In genomic region chr7:34042406-34042805, GRCh38 we compare ENCODE assay signal across 19 cellular contexts.
"Had no signal": no experiment of that assay in that cellular context is flagged by ENCODE, and none has a peak within 500 bp of the region (broad histone marks: within the 10 kb centered on the region; RNA-seq: fewer than 3 reads in every experiment).

No MANE protein-coding gene starts in this region.

- DNase-seq: activated CD4-positive, alpha-beta memory T cell treated with anti-CD3 and anti-CD28 coated beads for 36 hours; activated gamma-delta T cell; activated T-cell treated with anti-CD3 and anti-CD28 coated beads, Interleukin-2, amount 50 U/mL, for 48 hours; amygdala; endodermal cell; erythroblast; glutamatergic neuron; immature natural killer cell; left cardiac atrium; naive thymus-derived CD4-positive, alpha-beta T cell had no signal

- H3K4me3 ChIP-seq: breast epithelium, lung, right atrium auricular region, tibial nerve, vagina had no signal

- H3K4me1 Mint-ChIP-seq: immature natural killer cell; naive thymus-derived CD4-positive, alpha-beta T cell; stimulated activated effector memory CD8-positive, alpha-beta T cell treated with anti-CD3 and anti-CD28 coated beads, Interleukin-12 subunit alpha, Interleukin-12 subunit beta, amount 100 ng/mL, for 72 hours had no signal

- H3K36me3 Mint-ChIP-seq: activated CD4-positive, alpha-beta memory T cell treated with anti-CD3 and anti-CD28 coated beads for 36 hours; activated naive CD8-positive, alpha-beta T cell; immature natural killer cell; naive thymus-derived CD4-positive, alpha-beta T cell; stimulated activated effector memory CD8-positive, alpha-beta T cell treated with anti-CD3 and anti-CD28 coated beads, Interleukin-12 subunit alpha, Interleukin-12 subunit beta, amount 100 ng/mL, for 72 hours had no signal

- H3K27me3 Mint-ChIP-seq: activated CD4-positive, alpha-beta memory T cell treated with anti-CD3 and anti-CD28 coated beads for 36 hours; activated naive CD8-positive, alpha-beta T cell had no signal

- H3K27me3 ChIP-seq: breast epithelium, neutrophil, right atrium auricular region, tibial nerve, vagina had no signal

- H3K9me3 ChIP-seq: breast epithelium, neutrophil, right atrium auricular region, tibial nerve, vagina had no signal

- H3K4me1 ChIP-seq: breast epithelium, right atrium auricular region, vagina had no signal

- H3K4me3 Mint-ChIP-seq: activated CD4-positive, alpha-beta memory T cell treated with anti-CD3 and anti-CD28 coated beads for 36 hours; activated naive CD8-positive, alpha-beta T cell; endodermal cell; immature natural killer cell; naive thymus-derived CD4-positive, alpha-beta T cell; stimulated activated effector memory CD8-positive, alpha-beta T cell treated with anti-CD3 and anti-CD28 coated beads, Interleukin-12 subunit alpha, Interleukin-12 subunit beta, amount 100 ng/mL, for 72 hours had no signal

- H3K27ac Mint-ChIP-seq: activated CD4-positive, alpha-beta memory T cell treated with anti-CD3 and anti-CD28 coated beads for 36 hours; activated naive CD8-positive, alpha-beta T cell; endodermal cell; immature natural killer cell; naive thymus-derived CD4-positive, alpha-beta T cell; stimulated activated effector memory CD8-positive, alpha-beta T cell treated with anti-CD3 and anti-CD28 coated beads, Interleukin-12 subunit alpha, Interleukin-12 subunit beta, amount 100 ng/mL, for 72 hours had no signal

- H3K36me3 ChIP-seq: breast epithelium, neutrophil, right atrium auricular region, tibial nerve, vagina had no signal

- ATAC-seq: left cardiac atrium; naive thymus-derived CD4-positive, alpha-beta T cell; stimulated activated effector memory CD8-positive, alpha-beta T cell treated with anti-CD3 and anti-CD28 coated beads, Interleukin-12 subunit alpha, Interleukin-12 subunit beta, amount 100 ng/mL, for 72 hours had no signal

- H3K27ac ChIP-seq: breast epithelium, neutrophil, right atrium auricular region, tibial nerve, vagina, VCaP had no signal

- H3K9me3 Mint-ChIP-seq: activated CD4-positive, alpha-beta memory T cell treated with anti-CD3 and anti-CD28 coated beads for 36 hours; endodermal cell; stimulated activated effector memory CD8-positive, alpha-beta T cell treated with anti-CD3 and anti-CD28 coated beads, Interleukin-12 subunit alpha, Interleukin-12 subunit beta, amount 100 ng/mL, for 72 hours had no signal
